Comparison of ENCODE assay signal across 24 cellular contexts in genomic region chr9:79176298-79176697, GRCh38.
DNase-seq lines count a peak whose midpoint lies in the region; TF ChIP-seq lines count a peak whose summit lies in the region.
"Had no signal": no experiment of that assay in that cellular context is flagged by ENCODE, and none has a peak within 500 bp of the region (broad histone marks: within the 10 kb centered on the region; RNA-seq: fewer than 3 reads in every experiment).

No MANE protein-coding gene starts in this region.

- peak overlapping the region; percentile 39; the same call in 1 of the 2 replicates for H3K9ac ChIP-seq in SK-N-SH
- H3K9ac ChIP-seq: KMS-11 had no signal

- H3K4me3 ChIP-seq in SK-N-SH (ENCODE audit: low read depth in 2 of 2, low read length in 1 of 2), result no peak overlapping the region; a peak in 1 of 4 replicates

- no peak for TF ChIP-seq EP300 in SK-N-SH (IDR thresholded peaks at IDR 0.05; ENCODE audit: borderline replicate concordance in 1 of 2, low read depth in 1 of 2, low read length in 1 of 2)

- no peaks in the 10 kb centered on the region for H3K36me3 ChIP-seq in SK-N-SH (replicated peaks in 1 of 2; ENCODE audit: control insufficient read depth in 1 of 2, insufficient read depth in 2 of 2, low read length in 1 of 2)

- H3K9me2 ChIP-seq in SK-N-SH, result no peaks in the 10 kb centered on the region

- H3F3A ChIP-seq in SK-N-SH (replicated peaks; ENCODE audit: insufficient read depth), result peaks cover 22% of the 10 kb centered on the region

- H4K20me1 ChIP-seq in SK-N-SH (ENCODE audit: insufficient read depth), result no peaks in the 10 kb centered on the region

- peak overlapping the region; percentile 56 for H3K4me2 ChIP-seq in SK-N-SH
- H3K4me2 ChIP-seq: KMS-11 had no signal

- peak overlapping the region; percentile 47 for H2AFZ ChIP-seq in SK-N-SH (ENCODE audit: low read depth)

- CTCF ChIA-PET in SK-N-SH (lab: Yijun Ruan, JAX), result interaction anchor here (1.2 to 1.9 kb wide), 2 partner anchors 9 to 13 kb away, joined by 4 to 6 read pairs; no protein-coding TSS in a partner anchor

- WGBS in SK-N-SH (ENCODE audit: low lambda C conversion rate), result 16% methylated on average over 2 of the region's 2 CpGs

- peaks cover 0 to 5% of the 10 kb centered on the region in 2 experiments; a peak in 2 of 4 replicates for H3K4me1 ChIP-seq in SK-N-SH (ENCODE audit: control insufficient read depth in 1 of 2, insufficient read depth in 2 of 2, low read depth in 1 of 2, low read length in 1 of 2)

- POLR2A ChIA-PET in SK-N-SH (lab: Yijun Ruan, JAX), result no interaction called here

- no peaks in the 10 kb centered on the region for H3K79me2 ChIP-seq in SK-N-SH (ENCODE audit: insufficient read depth)

- peak overlapping the region in 1 of 2 experiments; percentile 78; a peak in 3 of 4 replicates for H3K27ac ChIP-seq in SK-N-SH (ENCODE audit: low read depth in 2 of 2, low read length in 1 of 2)
- H3K27ac ChIP-seq in substantia nigra (ENCODE audit: low read depth, low read length, poor library complexity, severe bottlenecking), result no peak overlapping the region
- H3K27ac ChIP-seq: KMS-11 had no signal

- H3K27me3 ChIP-seq in SK-N-SH (ENCODE audit: insufficient read depth), result no peaks in the 10 kb centered on the region

- no peak for TF ChIP-seq RAD21 in SK-N-SH (IDR thresholded peaks at IDR 0.05; ENCODE audit: low read length)

- DNase-seq in EH (ENCODE audit: low read depth) (peak; percentile 64), HT1080 (ENCODE audit: low read depth) (peak; percentile 37), SK-N-SH (no peak), myocyte (ENCODE audit: low read depth) (peak; percentile 15), NOMO-1 (lab: John Stamatoyannopoulos, UW; ENCODE audit: unreplicated experiment in 2 of 2) (no peak), occipital lobe (lab: John Stamatoyannopoulos, UW) (no peak), substantia nigra (lab: John Stamatoyannopoulos, UW) (no peak)
- DNase-seq: 8988T; AML-193; C1 segment of cervical spinal cord; Calu3; CD8-positive, alpha-beta memory T cell; DMS153; GDM1; H7; MV-4-11; NCI-H1105 treated with DMSO at 0.1 percent for 48 hours; NCI-H2081; NCI-H2171 treated with DMSO at 0.1 percent for 48 hours; NCI-H524 treated with DMSO at 0.1 percent for 48 hours; NCI-H82; OCI-M1; SHP77 had no signal

- H3K9me3 ChIP-seq in SK-N-SH, result no peaks in the 10 kb centered on the region

- TF ChIP-seq CTCF in SK-N-SH (IDR thresholded peaks at IDR 0.05), result no peak

TF ChIP-seq in SK-N-SH, 30 proteins besides CTCF, POLR2A, EP300 and RAD21:
- TF ChIP-seq FOXM1 (IDR thresholded peaks at IDR 0.05; ENCODE audit: low read depth) (0 out of 2 replicates have a peak, but pooled peaks have one; percentile 17), TCF12 (IDR thresholded peaks at IDR 0.05) (peak; percentile 35), MEF2A (IDR thresholded peaks at IDR 0.05; ENCODE audit: borderline replicate concordance, low read depth) (peak; percentile 62), SMC3 (IDR thresholded peaks at IDR 0.05; ENCODE audit: low read depth, low read length) (no peak), REST (IDR thresholded peaks at IDR 0.05; ENCODE audit: low read depth, low read length) (no peak), FOSL2 (IDR thresholded peaks at IDR 0.05; ENCODE audit: borderline replicate concordance, low read depth) (peak; percentile 21; the same call in 1 of the 2 replicates)
TF ChIP-seq in SK-N-SH: peak in this region for 4.

Comparison
In these comparisons a context has a peak if more than half of its experiments do, and no peak if none do; other contexts are left out.
1. DNase-seq: peak in EH (single experiment), HT1080 (single experiment) and myocyte (single experiment); none in SK-N-SH (single experiment), NOMO-1 (0 of 2), occipital lobe (single experiment) and substantia nigra (0 of 49).